Comparison of ENCODE assay signal across 10 cellular contexts in genomic region chr7:12719141-12719919, GRCh38. TPM values are rescaled to one million over a fixed set of nuclear protein-coding genes. Genes with fewer than 3 reads are reported as not detected.
DNase-seq lines count a peak whose midpoint lies in the region; ATAC-seq and TF ChIP-seq lines count a peak whose summit lies in the region.
"Had no signal": no experiment of that assay in that cellular context is flagged by ENCODE, and none has a peak within 500 bp of the region (broad histone marks: within the 10 kb centered on the region; RNA-seq: fewer than 3 reads in every experiment).

No MANE protein-coding gene starts in this region.

- H3K4me1 Mint-ChIP-seq in activated CD4-positive, alpha-beta T cell treated with anti-CD3 and anti-CD28 coated beads for 36 hours: peaks cover 33% of the 10 kb centered on the region
- peaks cover 27% of the 10 kb centered on the region for H3K4me1 Mint-ChIP-seq in endodermal cell
- H3K4me1 Mint-ChIP-seq: B cell had no signal

- no peak overlapping the region for H3K4me3 ChIP-seq in endodermal cell (ENCODE audit: low read length)

- H3K9me3 Mint-ChIP-seq in activated CD4-positive, alpha-beta T cell treated with anti-CD3 and anti-CD28 coated beads for 36 hours (ENCODE audit: low read depth): no peaks in the 10 kb centered on the region
- no peaks in the 10 kb centered on the region for H3K9me3 Mint-ChIP-seq in endodermal cell

- H3K4me1 ChIP-seq in endodermal cell (ENCODE audit: control insufficient read depth, insufficient read depth, low read length): no peaks in the 10 kb centered on the region

- no peaks in the 10 kb centered on the region for H3K36me3 Mint-ChIP-seq in activated CD4-positive, alpha-beta T cell treated with anti-CD3 and anti-CD28 coated beads for 36 hours (ENCODE audit: low read depth)
- H3K36me3 Mint-ChIP-seq in endodermal cell (ENCODE audit: low read depth): no peaks in the 10 kb centered on the region

- H3K9ac ChIP-seq in endodermal cell (ENCODE audit: extremely low read depth, low read length, poor library complexity, severe bottlenecking): no peak overlapping the region

- no peak overlapping the region for H3K27ac ChIP-seq in endodermal cell (ENCODE audit: low read depth, low read length)

- no peaks in the 10 kb centered on the region for H3K27me3 Mint-ChIP-seq in activated CD4-positive, alpha-beta T cell treated with anti-CD3 and anti-CD28 coated beads for 36 hours
- no peaks in the 10 kb centered on the region for H3K27me3 Mint-ChIP-seq in endodermal cell (ENCODE audit: insufficient read depth)

- TF ChIP-seq CTCF in endodermal cell (conservative IDR thresholded peaks at IDR 0.05): no peak

- intact Hi-C loops in activated CD4-positive, alpha-beta T cell treated with anti-CD3 and anti-CD28 coated beads for 36 hours (cut with DNase I, micrococcal nuclease): no loop called here

- H3K4me3 Mint-ChIP-seq in activated CD4-positive, alpha-beta T cell treated with anti-CD3 and anti-CD28 coated beads for 36 hours: no peak overlapping the region
- no peak overlapping the region for H3K4me3 Mint-ChIP-seq in endodermal cell
- H3K4me3 Mint-ChIP-seq: B cell had no signal

- H3K36me3 ChIP-seq in endodermal cell (ENCODE audit: control insufficient read depth, insufficient read depth, low read length): no peaks in the 10 kb centered on the region

- CTCF ChIA-PET in activated CD4-positive, alpha-beta T cell treated with anti-CD3 and anti-CD28 coated beads for 36 hours (lab: Charles Lee): no interaction called here

- peak overlapping the region; percentile 52 for H3K27ac Mint-ChIP-seq in activated CD4-positive, alpha-beta T cell treated with anti-CD3 and anti-CD28 coated beads for 36 hours
- H3K27ac Mint-ChIP-seq in endodermal cell: no peak overlapping the region
- H3K27ac Mint-ChIP-seq: B cell had no signal

- no peaks in the 10 kb centered on the region for H3K9me3 ChIP-seq in endodermal cell (ENCODE audit: control insufficient read depth, low read length)

- peak; percentile 60 for ATAC-seq in activated CD4-positive, alpha-beta T cell treated with anti-CD3 and anti-CD28 coated beads for 36 hours

- no peaks in the 10 kb centered on the region for H3K27me3 ChIP-seq in endodermal cell (ENCODE audit: control insufficient read depth, insufficient read depth, low read length, poor library complexity, severe bottlenecking)

- WGBS in endodermal cell (ENCODE audit: insufficient coverage in 1 of 2, insufficient read length in 1 of 2), 2 experiments: 83 to 88% methylated on average over 3 to 5 of the region's 5 CpGs

- peak; percentile 4 for DNase-seq in activated CD4-positive, alpha-beta T cell treated with anti-CD3 and anti-CD28 coated beads for 36 hours
- DNase-seq in activated CD4-positive, alpha-beta T cell treated with anti-CD3 and anti-CD28 coated beads, Interleukin-2, amount 50 U/mL, for 4 hours: no peak
- peak; percentile 8 for DNase-seq in T1000 (lab: John Stamatoyannopoulos, UW)
- DNase-seq in glomerular visceral epithelial cell (ENCODE audit: extremely low spot score): peak; percentile 52
- peak; percentile 85 for DNase-seq in stromal cell of bone marrow (ENCODE audit: low read depth)
- no peak for DNase-seq in endodermal cell
- no peak for DNase-seq in iPS-NIHi11 (ENCODE audit: low spot score)
- no peak for DNase-seq in COR-L47 (lab: John Stamatoyannopoulos, UW)
- DNase-seq: NCI-H1092 had no signal

- POLR2A ChIA-PET in activated CD4-positive, alpha-beta T cell treated with anti-CD3 and anti-CD28 coated beads for 36 hours (lab: Charles Lee): interaction anchor here (0.7 kb wide), 1 partner anchor 12 kb away, joined by 3 read pairs; no protein-coding TSS in a partner anchor

RNA-seq across cellular contexts. Expression of gene ARL4A, which starts 31.9 kb away (rescaled TPM):
- total RNA-seq in activated CD4-positive, alpha-beta T cell treated with anti-CD3 and anti-CD28 coated beads for 36 hours: 10 to 100 TPM in 1 of 2 experiments, 1 to 10 TPM in 1; 7.5 to 10.4 TPM
- 10 to 100 TPM; 19.1 to 26.4 TPM for total RNA-seq in endodermal cell
- 67.5 TPM for polyA plus RNA-seq in endodermal cell (2013, experiment 1 of 2)
- polyA plus RNA-seq in endodermal cell (2013, experiment 2 of 2): 56.6 TPM

Comparison
In these comparisons a context has a peak if more than half of its experiments do, and no peak if none do; other contexts are left out.
1. DNase-seq: peak in activated CD4-positive, alpha-beta T cell treated with anti-CD3 and anti-CD28 coated beads for 36 hours (single experiment), T1000 (single experiment), glomerular visceral epithelial cell (single experiment) and stromal cell of bone marrow (single experiment); none in activated CD4-positive, alpha-beta T cell treated with anti-CD3 and anti-CD28 coated beads, Interleukin-2, amount 50 U/mL, for 4 hours (0 of 2), endodermal cell (single experiment), iPS-NIHi11 (single experiment) and COR-L47 (single experiment).